Comparison of ENCODE assay signal across 1 cellular context in the genomic region with DNA sequence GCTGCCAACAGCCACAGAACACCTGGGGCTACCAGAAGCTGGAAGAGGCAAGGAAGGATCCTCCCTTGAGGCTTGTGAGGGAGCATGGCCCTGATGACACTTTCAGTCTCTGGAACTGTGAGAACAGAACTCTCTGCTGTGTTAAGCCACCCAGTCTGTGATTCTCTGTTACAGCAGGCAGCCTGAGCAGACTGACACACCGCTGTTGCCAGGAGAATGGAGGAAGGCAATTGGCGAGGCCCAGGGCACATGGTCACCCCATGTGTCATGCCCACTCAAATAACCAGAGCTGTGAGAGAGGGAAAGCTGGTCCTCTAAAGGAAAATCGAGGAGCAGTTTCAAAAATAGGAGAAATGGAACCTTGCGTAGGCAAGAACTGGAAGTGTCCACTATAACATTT.
TF ChIP-seq lines count a peak whose summit lies in the region.

No MANE protein-coding gene starts in this region.

TF ChIP-seq in endothelial cell of umbilical vein, 7 proteins besides CTCF, POLR2A, EP300 and RAD21:
- no peak for TF ChIP-seq GATA2 (IDR thresholded peaks at IDR 0.05; ENCODE audit: insufficient read depth, insufficient read length, low read depth, low read length)
- TF ChIP-seq MAX (IDR thresholded peaks at IDR 0.05; ENCODE audit: insufficient read depth, insufficient read length) = no peak
- no peak for TF ChIP-seq FOS (IDR thresholded peaks at IDR 0.05; ENCODE audit: borderline replicate concordance, insufficient read depth, low read length)
- no peak for TF ChIP-seq POLR2AphosphoS5 (IDR thresholded peaks at IDR 0.05; ENCODE audit: insufficient read depth, low read depth, low read length)
- no peak for TF ChIP-seq MYC (IDR thresholded peaks at IDR 0.05; ENCODE audit: low read depth, low read length)
- no peak for TF ChIP-seq JUN (IDR thresholded peaks at IDR 0.05; ENCODE audit: borderline replicate concordance, insufficient read depth, insufficient read length, low read depth)
- TF ChIP-seq EZH2 (IDR thresholded peaks at IDR 0.05; ENCODE audit: borderline replicate concordance, low read depth, low read length, severe bottlenecking) = no peak
